Comparison of ENCODE assay signal across 9 cellular contexts in genomic region chr11:60872952-60873524, GRCh38. TPM values are rescaled to one million over a fixed set of nuclear protein-coding genes. Genes with fewer than 3 reads are reported as not detected.
DNase-seq lines count a peak whose midpoint lies in the region; ATAC-seq and TF ChIP-seq lines count a peak whose summit lies in the region.
"Had no signal": no experiment of that assay in that cellular context is flagged by ENCODE, and none has a peak within 500 bp of the region (broad histone marks: within the 10 kb centered on the region; RNA-seq: fewer than 3 reads in every experiment).

No MANE protein-coding gene starts in this region.

- no peak for ATAC-seq in HG02610 (IDR thresholded peaks at IDR 0.05; ENCODE audit: unreplicated experiment)

- TF ChIP-seq CTCF in epithelial cell of proximal tubule (conservative IDR thresholded peaks at IDR 0.05; ENCODE audit: low read depth, low read length): no peak

- no peak overlapping the region for H3K4me3 ChIP-seq in epithelial cell of proximal tubule (ENCODE audit: low read depth, low read length)

- DNase-seq in EH (ENCODE audit: low read depth) (peak; percentile 97), MV-4-11 (lab: John Stamatoyannopoulos, UW) (peak; percentile 52), epithelial cell of proximal tubule (ENCODE audit: low read depth) (peak; percentile 27), non-pigmented ciliary epithelial cell (ENCODE audit: low read depth) (peak; percentile 74), UCSD-AML1 (lab: John Stamatoyannopoulos, UW; ENCODE audit: unreplicated experiment) (no peak), DMS53 (lab: John Stamatoyannopoulos, UW) (no peak)
- no peak for DNase-seq in stimulated activated CD4-positive, alpha-beta T cell treated with anti-CD3 and anti-CD28 coated beads, Interleukin-4, amount 100 ng/mL, for 4 hours
- DNase-seq: NK-92 treated with Interleukin-12 subunit alpha and Interleukin-12 subunit beta, amount 100 ng/mL, for 24 hours had no signal

RNA-seq across cellular contexts. Expression of gene ZP1, which starts 5.7 kb away (rescaled TPM):
- total RNA-seq in epithelial cell of proximal tubule: not detected in 2 replicates

RNA-seq across cellular contexts. Expression of gene PTGDR2, which starts 17.3 kb away (rescaled TPM):
- total RNA-seq in epithelial cell of proximal tubule: 0.29 TPM in 1 of 2 replicates, not detected in the other

RNA-seq across cellular contexts. Expression of gene CCDC86, which starts 31.1 kb away (rescaled TPM):
- total RNA-seq in epithelial cell of proximal tubule: 38.6 and 61.5 TPM in 2 replicates

RNA-seq across cellular contexts. Expression of gene PRPF19, which starts 33.3 kb away (rescaled TPM):
- total RNA-seq in epithelial cell of proximal tubule: 73.2 and 159 TPM in 2 replicates

RNA-seq across cellular contexts. Expression of gene TMEM109, which starts 40.9 kb away (rescaled TPM):
- 95.4 and 119 TPM in 2 replicates for total RNA-seq in epithelial cell of proximal tubule

Comparison
In these comparisons a context has a peak if more than half of its experiments do, and no peak if none do; other contexts are left out.
1. DNase-seq: peak in EH (single experiment), MV-4-11 (single experiment), epithelial cell of proximal tubule (single experiment) and non-pigmented ciliary epithelial cell (single experiment); none in UCSD-AML1 (single experiment), DMS53 (single experiment) and stimulated activated CD4-positive, alpha-beta T cell treated with anti-CD3 and anti-CD28 coated beads, Interleukin-4, amount 100 ng/mL, for 4 hours (0 of 2).